ENCODE assay signal across 10 cellular contexts in the genomic region with DNA sequence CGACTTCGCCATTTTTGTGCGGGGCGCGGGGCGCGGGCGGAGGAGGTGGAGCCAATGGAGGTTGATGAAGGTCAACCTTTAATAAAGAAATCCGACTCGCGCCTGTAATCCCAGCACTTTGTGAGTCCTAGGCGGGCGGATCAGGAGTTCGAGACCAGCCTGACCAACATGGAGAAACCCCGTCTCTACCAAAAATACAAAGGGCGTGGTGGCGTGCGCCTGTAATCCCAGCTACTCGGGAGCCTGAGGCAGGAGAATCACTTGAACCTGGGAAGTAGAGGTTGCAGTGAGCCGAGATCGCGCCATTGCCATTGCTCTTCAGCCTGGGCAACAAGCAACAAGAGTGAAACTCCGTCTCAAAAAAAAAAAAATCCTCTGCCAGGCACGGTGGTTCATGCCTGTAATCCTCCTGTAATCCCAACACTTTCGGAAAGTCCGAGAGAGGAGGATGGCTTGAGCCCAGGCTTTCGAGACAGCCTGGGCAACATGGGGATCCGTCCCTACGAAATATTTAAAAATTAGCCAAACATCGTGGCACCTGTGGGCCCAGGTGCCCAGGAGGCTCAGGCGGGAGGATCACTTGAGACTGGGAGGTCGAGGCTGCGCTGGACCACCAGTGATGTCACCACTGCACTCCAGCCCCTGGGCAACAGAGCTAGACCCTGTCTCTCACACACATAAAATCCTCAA. TPM values are rescaled to one million over a fixed set of nuclear protein-coding genes. Genes with fewer than 3 reads are reported as not detected.
DNase-seq lines count a peak whose midpoint lies in the region; ATAC-seq lines count a peak whose summit lies in the region.
"Had no signal": no experiment of that assay in that cellular context is flagged by ENCODE, and none has a peak within 500 bp of the region (broad histone marks: within the 10 kb centered on the region; RNA-seq: fewer than 3 reads in every experiment).

No MANE protein-coding gene starts in this region.

- H3K4me3 Mint-ChIP-seq in T-helper 1 cell treated with Interleukin-12 subunit alpha and Interleukin-12 subunit beta and Interleukin-4 antibody, amounts not matched to agents 30 μg/mL and 1 μg/mL, for 36 hours = peak overlapping the region; percentile 97
- peak overlapping the region; percentile 91 to 95 (median 94) for H3K4me3 Mint-ChIP-seq in immature natural killer cell

- H3K36me3 Mint-ChIP-seq in T-helper 1 cell treated with Interleukin-12 subunit alpha and Interleukin-12 subunit beta and Interleukin-4 antibody, amounts not matched to agents 30 μg/mL and 1 μg/mL, for 36 hours (ENCODE audit: low read depth) = peaks cover 28% of the 10 kb centered on the region
- H3K36me3 Mint-ChIP-seq in activated naive CD4-positive, alpha-beta T cell treated with anti-CD3 and anti-CD28 coated beads, Interleukin-2, amount 50 U/mL, for 72 hours = peaks cover 14 to 16% of the 10 kb centered on the region in 2 donors
- H3K36me3 Mint-ChIP-seq in immature natural killer cell = peaks cover 0 to 12% (median 0%) of the 10 kb centered on the region in 3 donors

- H3K9me3 Mint-ChIP-seq in T-helper 1 cell treated with Interleukin-12 subunit alpha and Interleukin-12 subunit beta and Interleukin-4 antibody, amounts not matched to agents 30 μg/mL and 1 μg/mL, for 36 hours = no peaks in the 10 kb centered on the region
- no peaks in the 10 kb centered on the region for H3K9me3 Mint-ChIP-seq in activated naive CD4-positive, alpha-beta T cell treated with anti-CD3 and anti-CD28 coated beads, Interleukin-2, amount 50 U/mL, for 72 hours
- no peaks in the 10 kb centered on the region for H3K9me3 Mint-ChIP-seq in immature natural killer cell

- no peak for ATAC-seq in activated naive CD4-positive, alpha-beta T cell treated with anti-CD3 and anti-CD28 coated beads, Interleukin-2, amount 50 U/mL, for 72 hours

- H3K4me3 ChIP-seq in subcutaneous abdominal adipose tissue (ENCODE audit: low read depth in 1 of 5, low read length in 5 of 5) = peak overlapping the region in 4 of 5 donors; percentile 55 to 89 (median 73)

- H3K9me3 ChIP-seq in subcutaneous abdominal adipose tissue (ENCODE audit: control insufficient read depth in 5 of 5, low read length in 5 of 5) = no peaks in the 10 kb centered on the region

- H3K27me3 Mint-ChIP-seq in T-helper 1 cell treated with Interleukin-12 subunit alpha and Interleukin-12 subunit beta and Interleukin-4 antibody, amounts not matched to agents 30 μg/mL and 1 μg/mL, for 36 hours (ENCODE audit: low read depth) = peaks cover 12% of the 10 kb centered on the region
- H3K27me3 Mint-ChIP-seq in immature natural killer cell (ENCODE audit: low read depth in 3 of 3) = peaks cover 5 to 12% (median 10%) of the 10 kb centered on the region in 3 donors

- DNase-seq in T-helper 1 cell = no peak
- DNase-seq in activated naive CD4-positive, alpha-beta T cell treated with anti-CD3 and anti-CD28 coated beads, Interleukin-2, amount 50 U/mL, for 72 hours (ENCODE audit: low spot score in 2 of 2) = no peak
- no peak for DNase-seq in immature natural killer cell
- DNase-seq in AG20443 (ENCODE audit: low spot score) = no peak
- DNase-seq in NCI-H146 treated with DMSO at 0.1 percent for 48 hours (lab: John Stamatoyannopoulos, UW; ENCODE audit: unreplicated experiment) = no peak
- DNase-seq in stimulated activated CD4-positive, alpha-beta T cell treated with anti-CD3 and anti-CD28 coated beads, Interleukin-1b, Interleukin-23, amount 100 ng/mL, for 48 hours = no peak

- no peaks in the 10 kb centered on the region for H3K27me3 ChIP-seq in subcutaneous abdominal adipose tissue (ENCODE audit: control insufficient read depth in 5 of 5, insufficient read depth in 4 of 5, low read length in 5 of 5)

- H3K4me1 Mint-ChIP-seq in T-helper 1 cell treated with Interleukin-12 subunit alpha and Interleukin-12 subunit beta and Interleukin-4 antibody, amounts not matched to agents 30 μg/mL and 1 μg/mL, for 36 hours (ENCODE audit: low read depth) = peaks cover 14% of the 10 kb centered on the region
- peaks cover 16 to 33% of the 10 kb centered on the region in 2 donors for H3K4me1 Mint-ChIP-seq in immature natural killer cell

- H3K9ac ChIP-seq in subcutaneous abdominal adipose tissue (ENCODE audit: low read length in 5 of 5) = no peak overlapping the region

- peaks cover 0 to 25% (median 23%) of the 10 kb centered on the region in 5 donors for H3K4me1 ChIP-seq in subcutaneous abdominal adipose tissue (ENCODE audit: control insufficient read depth in 5 of 5, insufficient read depth in 5 of 5, low read length in 5 of 5)

- H3K27ac Mint-ChIP-seq in T-helper 1 cell treated with Interleukin-12 subunit alpha and Interleukin-12 subunit beta and Interleukin-4 antibody, amounts not matched to agents 30 μg/mL and 1 μg/mL, for 36 hours = peak overlapping the region; percentile 98
- peak overlapping the region; percentile 82 to 91 for H3K27ac Mint-ChIP-seq in activated naive CD4-positive, alpha-beta T cell treated with anti-CD3 and anti-CD28 coated beads, Interleukin-2, amount 50 U/mL, for 72 hours
- peak overlapping the region; percentile 91 to 98 (median 96) for H3K27ac Mint-ChIP-seq in immature natural killer cell

- H3K27ac ChIP-seq in subcutaneous abdominal adipose tissue (ENCODE audit: low read depth, low read length) = no peak overlapping the region

- peaks cover 0 to 31% (median 27%) of the 10 kb centered on the region in 5 donors for H3K36me3 ChIP-seq in subcutaneous abdominal adipose tissue (ENCODE audit: control insufficient read depth in 5 of 5, insufficient read depth in 5 of 5, low read length in 5 of 5)

RNA-seq across cellular contexts. Expression of a gene that starts 0.5 kb away (rescaled TPM):
- total RNA-seq in activated naive CD4-positive, alpha-beta T cell treated with anti-CD3 and anti-CD28 coated beads, Interleukin-2, amount 50 U/mL, for 72 hours = 10 to 100 TPM; 49.8 to 52.9 TPM
- polyA plus RNA-seq in immature natural killer cell = 100 to 1,000 TPM in 1 of 3 donors, 10 to 100 TPM in 2; 90.9 to 105 (median 94.2) TPM

RNA-seq across cellular contexts. Expression of a gene that starts 4.3 kb away (rescaled TPM):
- total RNA-seq in activated naive CD4-positive, alpha-beta T cell treated with anti-CD3 and anti-CD28 coated beads, Interleukin-2, amount 50 U/mL, for 72 hours = not detected
- not detected for polyA plus RNA-seq in immature natural killer cell
- total RNA-seq: left lobe of liver; T-helper 1 cell treated with Interleukin-12 subunit alpha and Interleukin-12 subunit beta and Interleukin-4 antibody, amounts not matched to agents 30 ng/mL and 1 ng/mL, for 36 hours had no signal

RNA-seq across cellular contexts. Expression of a gene that starts 11.3 kb away (rescaled TPM):
- total RNA-seq in activated naive CD4-positive, alpha-beta T cell treated with anti-CD3 and anti-CD28 coated beads, Interleukin-2, amount 50 U/mL, for 72 hours = under 1 TPM; 0.43 to 0.56 TPM
- polyA plus RNA-seq in immature natural killer cell = 1 to 10 TPM in 2 of 3 donors, under 1 TPM in 1; 0.38 to 5.5 (median 1.5) TPM

RNA-seq across cellular contexts. Expression of a gene that starts 13.9 kb away (rescaled TPM):
- total RNA-seq in activated naive CD4-positive, alpha-beta T cell treated with anti-CD3 and anti-CD28 coated beads, Interleukin-2, amount 50 U/mL, for 72 hours = under 1 TPM in 1 of 2 donors, not detected in 1; 0.07 TPM
- not detected for polyA plus RNA-seq in immature natural killer cell

RNA-seq across cellular contexts. Expression of a gene that starts 16.0 kb away (rescaled TPM):
- 10 to 100 TPM in 1 of 2 donors, under 1 TPM in 1; 0.50 to 15.8 TPM for total RNA-seq in activated naive CD4-positive, alpha-beta T cell treated with anti-CD3 and anti-CD28 coated beads, Interleukin-2, amount 50 U/mL, for 72 hours
- not detected for polyA plus RNA-seq in immature natural killer cell
